ENCODE assay signal across 10 cellular contexts in genomic region chr1:72186733-72187307, GRCh38.
A peak's percentile ranks its signal among the peaks of the same experiment; 100 is the strongest.
DNase-seq lines count a peak whose midpoint lies in the region; ATAC-seq and TF ChIP-seq lines count a peak whose summit lies in the region.
"Had no signal": no experiment of that assay in that cellular context is flagged by ENCODE, and none has a peak within 500 bp of the region (broad histone marks: within the 10 kb centered on the region; RNA-seq: fewer than 3 reads in every experiment).

No MANE protein-coding gene starts in this region.

- ATAC-seq in Right ventricle myocardium superior (ENCODE audit: poor library complexity) (peak; percentile 43), left cardiac atrium (no peak), foreskin keratinocyte (peak; percentile 55), HG02884 (IDR thresholded peaks at IDR 0.05; ENCODE audit: unreplicated experiment) (no peak), HG02870 (IDR thresholded peaks at IDR 0.05; ENCODE audit: unreplicated experiment) (no peak)
- ATAC-seq: stimulated activated memory B cell treated with anti-CD40 and anti-IgM and Interleukin-4, amounts not matched to agents 10 μg/mL and 1 μg/mL and 100 μg/mL, for 72 hours had no signal

- no peak overlapping the region for H2BK12ac ChIP-seq in neuronal stem cell (ENCODE audit: low read length)

- H2AFZ ChIP-seq in neuronal stem cell (ENCODE audit: low read length): no peak overlapping the region

- DNase-seq in Right ventricle myocardium superior (no peak), left cardiac atrium (no peak), RWPE1 (ENCODE audit: low spot score) (peak; percentile 13), foreskin keratinocyte (peak in 1 of 2 donors; percentile 22), transverse colon (no peak), neuronal stem cell (ENCODE audit: low spot score) (no peak)
- DNase-seq: activated CD4-positive, alpha-beta memory T cell treated with anti-CD3 and anti-CD28 coated beads for 36 hours had no signal

- H3K9me3 ChIP-seq in transverse colon (no peaks in the 10 kb centered on the region), neuronal stem cell (replicated peaks in 1 of 2; ENCODE audit: control insufficient read depth in 2 of 2, insufficient read depth in 1 of 2, low read depth in 1 of 2, low read length in 2 of 2) (no peaks in the 10 kb centered on the region)

- H3K4ac ChIP-seq in neuronal stem cell (ENCODE audit: low read length): no peak overlapping the region

- no peak overlapping the region for H4K91ac ChIP-seq in neuronal stem cell (ENCODE audit: low read depth, low read length, poor library complexity)

- no peak overlapping the region for H2BK5ac ChIP-seq in neuronal stem cell (ENCODE audit: low read length)

- no peak for TF ChIP-seq POLR2A in transverse colon (IDR thresholded peaks at IDR 0.05)

- H3K23ac ChIP-seq in neuronal stem cell (ENCODE audit: low read depth, low read length, poor library complexity): no peak overlapping the region

- intact Hi-C loops in Right ventricle myocardium superior (cut with DNase I): no loop called here
- intact Hi-C loops in left cardiac atrium (cut with DNase I): no loop called here
- intact Hi-C loops in transverse colon (cut with DNase I; ENCODE audit: low total_unique reads): no loop called here

- 80 to 87% methylated on average over 1 of the region's 1 CpG for WGBS in transverse colon (ENCODE audit: low coverage in 1 of 2), 2 donors
- 100% methylated on average over 1 of the region's 1 CpG; no CpG with 5 or more reads in 1 of the 2 donors for WGBS in neuronal stem cell (ENCODE audit: extremely low coverage in 2 of 2, insufficient read length in 2 of 2, insufficient replicate concordance in 1 of 2), 2 donors

- H2BK120ac ChIP-seq in neuronal stem cell (ENCODE audit: low read depth, low read length): no peak overlapping the region

- no peak overlapping the region for H3K14ac ChIP-seq in neuronal stem cell (ENCODE audit: low read length)

- no peak overlapping the region for H3K9ac ChIP-seq in neuronal stem cell (ENCODE audit: low read depth, low read length, poor library complexity)

- no peak overlapping the region for H3K18ac ChIP-seq in neuronal stem cell (ENCODE audit: low read length)

- H2BK15ac ChIP-seq in neuronal stem cell (ENCODE audit: low read length): no peak overlapping the region

- in situ Hi-C loops in transverse colon (cut with MboI; ENCODE audit: low pct_ligation_motif_present in 1 of 4, low pct_unique_long_range_greater_than_20kb in 1 of 4, low sequenced_read_pairs in 3 of 4): no loop called here

- H3K4me3 ChIP-seq in transverse colon: no peak overlapping the region
- no peak overlapping the region for H3K4me3 ChIP-seq in neuronal stem cell (ENCODE audit: low read length in 2 of 2)

- H3K79me1 ChIP-seq in neuronal stem cell (ENCODE audit: low read depth, low read length): no peaks in the 10 kb centered on the region

- CTCF ChIA-PET in RWPE1 (lab: Yijun Ruan, JAX): interaction anchor here (0.6 to 0.7 kb wide), 2 partner anchors 199 to 431 kb away, joined by 3 to 5 read pairs; no protein-coding TSS in a partner anchor

- H2AK5ac ChIP-seq in neuronal stem cell (ENCODE audit: low read depth, low read length): no peak overlapping the region

- H3K4me1 ChIP-seq in foreskin keratinocyte: no peaks in the 10 kb centered on the region
- peaks cover 0 to 2% (median 0%) of the 10 kb centered on the region in 4 donors for H3K4me1 ChIP-seq in transverse colon
- no peaks in the 10 kb centered on the region for H3K4me1 ChIP-seq in neuronal stem cell (ENCODE audit: control insufficient read depth in 2 of 2, insufficient read depth in 1 of 2, low read depth in 1 of 2, low read length in 2 of 2)

- POLR2A ChIA-PET in RWPE1 (lab: Yijun Ruan, JAX; ENCODE audit: low non-redundant PET): no interaction called here

- peaks cover 2% of the 10 kb centered on the region for H3K27me3 ChIP-seq in foreskin keratinocyte
- H3K27me3 ChIP-seq in transverse colon: no peaks in the 10 kb centered on the region
- H3K27me3 ChIP-seq in neuronal stem cell (ENCODE audit: control insufficient read depth in 3 of 3, insufficient read depth in 3 of 3, low read depth in 1 of 3, low read length in 3 of 3): no peaks in the 10 kb centered on the region

- no peak overlapping the region for H3K27ac ChIP-seq in RWPE1
- H3K27ac ChIP-seq in foreskin keratinocyte: no peak overlapping the region
- H3K27ac ChIP-seq in transverse colon: no peak overlapping the region
- H3K27ac ChIP-seq in neuronal stem cell (replicated peaks; ENCODE audit: low read length): no peak overlapping the region

- no peak overlapping the region for H3K4me2 ChIP-seq in neuronal stem cell (ENCODE audit: insufficient read depth, low read length, poor library complexity, severe bottlenecking)

- no peak overlapping the region for H4K8ac ChIP-seq in neuronal stem cell (ENCODE audit: low read depth, low read length)

- H3K36me3 ChIP-seq in transverse colon: no peaks in the 10 kb centered on the region
- H3K36me3 ChIP-seq in neuronal stem cell (replicated peaks in 1 of 2; ENCODE audit: control insufficient read depth in 2 of 2, insufficient read depth in 2 of 2, low read length in 2 of 2): no peaks in the 10 kb centered on the region

- no peak for TF ChIP-seq EP300 in transverse colon (IDR thresholded peaks at IDR 0.05; ENCODE audit: low read depth)

- TF ChIP-seq CTCF in RWPE1 (conservative IDR thresholded peaks at IDR 0.05; ENCODE audit: low read depth) (peak; percentile 49), foreskin keratinocyte (conservative IDR thresholded peaks at IDR 0.05) (peak; percentile 67), transverse colon (IDR thresholded peaks at IDR 0.05) (peak in 4 of 5 experiments; percentile 34 to 53 (median 42))

Comparison
In these comparisons a context has a peak if more than half of its experiments do, and no peak if none do; other contexts are left out.
1. ATAC-seq: peak in Right ventricle myocardium superior (single experiment) and foreskin keratinocyte (single experiment); none in left cardiac atrium (0 of 2), HG02884 (single experiment) and HG02870 (single experiment).
2. Peak in every context shown above with its lines, with median percentiles within 50 percentile points of each other: CTCF ChIP-seq.